13 cellular contexts compared by ENCODE assay signal in the genomic region with DNA sequence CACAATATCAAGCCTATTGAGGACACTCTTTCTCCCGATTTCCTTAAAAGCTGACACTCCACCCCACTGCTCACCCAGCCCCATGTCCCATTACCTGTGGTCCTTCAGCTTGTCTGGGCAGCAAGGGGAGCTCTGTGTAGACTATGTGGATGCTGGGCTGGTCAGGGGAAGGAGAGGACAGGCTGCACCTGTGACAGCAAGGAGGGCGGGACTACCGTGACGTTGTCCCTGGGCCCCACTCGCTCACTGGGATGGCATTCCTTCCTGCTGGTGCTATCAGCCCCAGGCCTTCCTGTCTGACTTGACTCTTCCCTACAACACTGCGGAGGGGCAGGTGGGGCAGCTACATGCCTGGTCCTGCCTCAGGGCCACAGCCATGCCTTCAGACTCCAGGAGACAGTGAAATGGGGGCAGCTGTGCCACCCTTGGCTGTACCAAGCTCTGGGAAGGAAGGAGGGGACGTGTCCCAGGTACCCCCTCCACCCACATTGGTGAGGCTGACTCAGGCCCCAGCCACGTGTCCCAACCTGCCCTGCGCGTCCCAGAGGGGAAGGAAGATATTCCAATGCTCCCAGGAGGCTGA. TPM values are rescaled to one million over a fixed set of nuclear protein-coding genes. Genes with fewer than 3 reads are reported as not detected.
DNase-seq lines count a peak whose midpoint lies in the region; ATAC-seq and TF ChIP-seq lines count a peak whose summit lies in the region.
"Had no signal": no experiment of that assay in that cellular context is flagged by ENCODE, and none has a peak within 500 bp of the region (broad histone marks: within the 10 kb centered on the region; RNA-seq: fewer than 3 reads in every experiment).

A gene with protein sequence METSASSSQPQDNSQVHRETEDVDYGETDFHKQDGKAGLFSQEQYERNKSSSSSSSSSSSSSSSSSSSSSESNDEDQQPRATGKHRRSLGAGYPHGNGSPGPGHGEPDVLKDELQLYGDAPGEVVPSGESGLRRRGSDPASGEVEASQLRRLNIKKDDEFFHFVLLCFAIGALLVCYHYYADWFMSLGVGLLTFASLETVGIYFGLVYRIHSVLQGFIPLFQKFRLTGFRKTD (minus strand): TSS at position 163 of the 583 bp plus-strand sequence. CDS start 9,427 bp downstream, outside the sequence.

- H3K27me3 ChIP-seq in ascending aorta (no peaks in the 10 kb centered on the region), tibial artery (no peaks in the 10 kb centered on the region)

- no peaks in the 10 kb centered on the region for H3K36me3 ChIP-seq in ascending aorta
- no peaks in the 10 kb centered on the region for H3K36me3 ChIP-seq in tibial artery

- H3K4me3 ChIP-seq in ascending aorta (no peak within 1 kb of the TSS), lower leg skin (ENCODE audit: low read depth, poor library complexity, severe bottlenecking) (no peak within 1 kb of the TSS), tibial artery (no peak within 1 kb of the TSS)

- no peak for ATAC-seq in HG02885 (IDR thresholded peaks at IDR 0.05; ENCODE audit: poor library complexity, unreplicated experiment)

- intact Hi-C loops in ascending aorta (cut with DNase I), result no loop called here
- intact Hi-C loops in lower leg skin (cut with DNase I; ENCODE audit: low total_unique reads), result no loop called here
- intact Hi-C loops in tibial artery (cut with DNase I; ENCODE audit: low total_unique reads), result no loop called here

- WGBS in lower leg skin, 2 donors, result 49% methylated on average over 10 of the region's 10 CpGs

- H3K9me3 ChIP-seq in ascending aorta (no peaks in the 10 kb centered on the region), tibial artery (no peaks in the 10 kb centered on the region)

- TF ChIP-seq CTCF in ascending aorta (IDR thresholded peaks at IDR 0.05) (no peak), lower leg skin (IDR thresholded peaks at IDR 0.05) (no peak), tibial artery (IDR thresholded peaks at IDR 0.05) (no peak)

- DNase-seq in DMS 273 (lab: John Stamatoyannopoulos, UW; ENCODE audit: unreplicated experiment), result peak; percentile 46
- no peak for DNase-seq in DMS 273 treated with DMSO at 0.1 percent for 48 hours (lab: John Stamatoyannopoulos, UW)
- no peak for DNase-seq in ascending aorta (ENCODE audit: low spot score in 2 of 2)
- DNase-seq in lower leg skin (ENCODE audit: low spot score in 2 of 2), result peak; percentile 54 to 87
- no peak for DNase-seq in tibial artery
- DNase-seq in effector CD4-positive, alpha-beta T cell, result no peak
- DNase-seq in erythroblast (lab: John Stamatoyannopoulos, UW), result no peak
- DNase-seq: activated naive CD4-positive, alpha-beta T cell had no signal

- H3K27ac ChIP-seq in ascending aorta (peak within 1 kb of the TSS; percentile 64 to 70), tibial artery (peak within 1 kb of the TSS; percentile 54 to 59)
- H3K27ac ChIP-seq: 22Rv1 had no signal

- no peak for TF ChIP-seq POLR2A in lower leg skin (IDR thresholded peaks at IDR 0.05)
- TF ChIP-seq POLR2A in erythroblast (IDR thresholded peaks at IDR 0.05; ENCODE audit: low read length), result no peak

- H3K4me1 ChIP-seq in ascending aorta (peaks cover 3 to 6% of the 10 kb centered on the region in 2 donors), tibial artery (peaks cover 0 to 13% (median 7%) of the 10 kb centered on the region in 4 donors)

RNA-seq across cellular contexts. Expression of the gene that starts here (rescaled TPM):
- total RNA-seq in ascending aorta (not detected), lower leg skin (10 to 100 TPM; 46.4 to 93.6 (median 50.7) TPM)
- total RNA-seq: pulmonary artery endothelial cell, SK-MEL-5, subcutaneous adipose tissue had no signal

Comparison
In these comparisons a context has a peak if more than half of its experiments do, and no peak if none do; other contexts are left out.
1. RNA of the gene that starts here (total RNA-seq): 46.4 to 93.6 TPM in lower leg skin; not detected in ascending aorta (single experiment); every median in the first group is over 10 times any median in the second.
2. DNase-seq: peak in DMS 273 (single experiment) and lower leg skin (2 of 2); none in DMS 273 treated with DMSO at 0.1 percent for 48 hours (single experiment), ascending aorta (0 of 2), tibial artery (0 of 2), effector CD4-positive, alpha-beta T cell (single experiment) and erythroblast (0 of 2).